Comparison of ENCODE assay signal across 8 cellular contexts in genomic region chr2:211673054-211673628, GRCh38.
"Had no signal": no experiment of that assay in that cellular context is flagged by ENCODE, and none has a peak within 500 bp of the region (broad histone marks: within the 10 kb centered on the region; RNA-seq: fewer than 3 reads in every experiment).

No MANE protein-coding gene starts in this region.

- H3K27ac ChIP-seq: GM23248, HL-60 had no signal

- DNase-seq: GM23248, GOT3, H7, HFFc6 had no signal

- H3K4me3 ChIP-seq: GM23248, HAP-1 had no signal

- H3K9me3 ChIP-seq: HAP-1 had no signal

- H3K36me3 ChIP-seq: HAP-1 had no signal

- ATAC-seq: HCT116, HepG2 had no signal

- H3K4me1 ChIP-seq: HAP-1 had no signal
